Comparison of ENCODE assay signal across 20 cellular contexts in the genomic region with DNA sequence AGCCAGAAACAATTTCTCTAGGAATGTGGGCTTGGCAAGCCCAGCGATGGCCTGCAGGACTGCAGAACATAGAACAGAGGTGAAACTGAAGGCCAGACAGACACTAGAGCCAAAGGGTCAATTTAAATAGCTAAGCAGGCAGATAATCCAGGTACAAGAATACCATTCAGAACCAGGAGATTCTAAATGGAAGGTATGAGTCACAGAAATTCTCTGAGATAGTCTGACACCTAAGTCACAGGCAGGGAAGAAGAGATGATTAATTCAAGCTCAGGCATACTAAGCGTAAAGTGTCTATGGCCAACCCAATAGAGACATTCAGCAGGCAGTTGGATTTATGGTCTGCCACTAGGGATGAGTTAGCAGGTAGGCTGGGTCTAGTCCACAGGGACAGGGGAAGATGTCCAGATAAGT.
A peak's percentile ranks its signal among the peaks of the same experiment; 100 is the strongest.
DNase-seq lines count a peak whose midpoint lies in the region; ATAC-seq, FAIRE-seq and TF ChIP-seq lines count a peak whose summit lies in the region.
"Had no signal": no experiment of that assay in that cellular context is flagged by ENCODE, and none has a peak within 500 bp of the region (broad histone marks: within the 10 kb centered on the region; RNA-seq: fewer than 3 reads in every experiment).

No MANE protein-coding gene starts in this region.

- intact Hi-C loops in Caco-2 (cut with micrococcal nuclease; ENCODE audit: unreplicated experiment) (loop anchor here (5.0 to 10.0 kb wide), 2 partner anchors 100 to 243 kb away; no protein-coding TSS in a partner anchor), mucosa of descending colon (cut with DNase I, micrococcal nuclease) (no loop called here), ovary (cut with DNase I) (no loop called here)
- intact Hi-C loops in CD4-positive, alpha-beta T cell (cut with DNase I, micrococcal nuclease): no loop called here

- peaks cover 42% of the 10 kb centered on the region for H3K4me1 Mint-ChIP-seq in Caco-2 (ENCODE audit: low read depth, unreplicated experiment)
- H3K4me1 Mint-ChIP-seq in CD4-positive, alpha-beta T cell (ENCODE audit: low read depth): no peaks in the 10 kb centered on the region
- H3K4me1 Mint-ChIP-seq: activated CD4-positive, alpha-beta T cell treated with anti-CD3 and anti-CD28 coated beads for 36 hours; activated CD8-positive, alpha-beta memory T cell treated with anti-CD3 and anti-CD28 coated beads, Interleukin-2, amount 10 ng/mL, durations not matched to agents 7 days and 5 days had no signal

- WGBS in ovary, 3 donors: 48 to 65% (median 53%) methylated on average over 2 of the region's 2 CpGs

- H3K36me3 Mint-ChIP-seq in Caco-2 (ENCODE audit: insufficient read depth, unreplicated experiment): no peaks in the 10 kb centered on the region
- no peaks in the 10 kb centered on the region for H3K36me3 Mint-ChIP-seq in CD4-positive, alpha-beta T cell (ENCODE audit: low read depth)
- H3K36me3 Mint-ChIP-seq: activated CD8-positive, alpha-beta memory T cell treated with anti-CD3 and anti-CD28 coated beads, Interleukin-2, amount 10 ng/mL, durations not matched to agents 7 days and 5 days had no signal

- H3K9me3 ChIP-seq in Caco-2 (no peaks in the 10 kb centered on the region), mucosa of descending colon (no peaks in the 10 kb centered on the region), ovary (no peaks in the 10 kb centered on the region)
- H3K9me3 ChIP-seq in CD4-positive, alpha-beta T cell (ENCODE audit: control insufficient read depth, low read length): no peaks in the 10 kb centered on the region
- H3K9me3 ChIP-seq: psoas muscle, suprapubic skin had no signal

- peak; percentile 94 for ATAC-seq in mucosa of descending colon
- ATAC-seq in CD4-positive, alpha-beta T cell (ENCODE audit: poor library complexity): no peak
- ATAC-seq: activated CD4-positive, alpha-beta T cell treated with anti-CD3 and anti-CD28 coated beads for 36 hours; activated CD8-positive, alpha-beta memory T cell treated with anti-CD3 and anti-CD28 coated beads, Interleukin-2, amount 10 ng/mL, durations not matched to agents 7 days and 5 days had no signal

- no peak for TF ChIP-seq POLR2A in ovary (IDR thresholded peaks at IDR 0.05)

- CTCF ChIA-PET in Caco-2 (lab: Charles Lee): no interaction called here
- CTCF ChIA-PET in CD4-positive, alpha-beta T cell (lab: Charles Lee): no interaction called here

- in situ Hi-C loops in GM13977 (cut with MboI; ENCODE audit: low pct_unique_long_range_greater_than_20kb, low sequenced_read_pairs, unreplicated experiment): no loop called here

- H3K27ac Mint-ChIP-seq in Caco-2 (ENCODE audit: unreplicated experiment): peak overlapping the region; percentile 63
- no peak overlapping the region for H3K27ac Mint-ChIP-seq in CD4-positive, alpha-beta T cell
- H3K27ac Mint-ChIP-seq: activated CD4-positive, alpha-beta T cell treated with anti-CD3 and anti-CD28 coated beads for 36 hours; activated CD8-positive, alpha-beta memory T cell treated with anti-CD3 and anti-CD28 coated beads, Interleukin-2, amount 10 ng/mL, durations not matched to agents 7 days and 5 days; activated T-helper 2 cell treated with anti-CD3 and anti-CD28 coated beads, Interferon-gamma antibody, Interleukin-2, Interleukin-4, amounts not matched to agents 10 μg/mL and 5 μg/mL and 100 μg/mL, durations not matched to agents 14 hours and 24 hours and 36 hours had no signal

- FAIRE-seq in RCC 7860 (lab: Jason Lieb, UNC): peak; percentile 69
- FAIRE-seq: islet of Langerhans had no signal

- peaks cover 31% of the 10 kb centered on the region for H3K4me1 ChIP-seq in Caco-2
- no peaks in the 10 kb centered on the region for H3K4me1 ChIP-seq in mucosa of descending colon (ENCODE audit: low read depth)
- no peaks in the 10 kb centered on the region for H3K4me1 ChIP-seq in ovary (ENCODE audit: insufficient read depth)
- H3K4me1 ChIP-seq: psoas muscle, suprapubic skin had no signal

- H3K27me3 ChIP-seq in Caco-2 (replicated peaks; ENCODE audit: control insufficient read depth, insufficient read depth, low read length) (no peaks in the 10 kb centered on the region), ovary (no peaks in the 10 kb centered on the region)
- no peaks in the 10 kb centered on the region for H3K27me3 ChIP-seq in CD4-positive, alpha-beta T cell (ENCODE audit: control insufficient read depth, insufficient read depth, low read length)
- H3K27me3 ChIP-seq: suprapubic skin had no signal

- no peak for TF ChIP-seq EP300 in ovary (IDR thresholded peaks at IDR 0.05)

- H3K36me3 ChIP-seq in Caco-2 (ENCODE audit: control insufficient read depth, insufficient read depth, low read length) (no peaks in the 10 kb centered on the region), mucosa of descending colon (ENCODE audit: low read depth) (no peaks in the 10 kb centered on the region), ovary (no peaks in the 10 kb centered on the region)
- H3K36me3 ChIP-seq: suprapubic skin had no signal

- DNase-seq in Caco-2: peak; percentile 44 to 68
- DNase-seq in RCC 7860 (ENCODE audit: low spot score): peak; percentile 76
- DNase-seq in epithelial cell of esophagus (ENCODE audit: low read depth): peak; percentile 73
- DNase-seq in mucosa of descending colon: no peak
- no peak for DNase-seq in GM13977 (ENCODE audit: low spot score)
- no peak for DNase-seq in CD4-positive, alpha-beta T cell
- no peak for DNase-seq in NCI-H82 treated with DMSO at 0.1 percent for 48 hours (lab: John Stamatoyannopoulos, UW; ENCODE audit: unreplicated experiment)
- no peak for DNase-seq in ovary
- DNase-seq: activated CD4-positive, alpha-beta T cell treated with anti-CD3 and anti-CD28 coated beads for 36 hours; activated CD8-positive, alpha-beta memory T cell treated with anti-CD3 and anti-CD28 coated beads, Interleukin-2, amount 10 ng/mL, durations not matched to agents 7 days and 5 days; caudate nucleus; KG1; NCI-H1105; NCI-H774; psoas muscle had no signal

- no peaks in the 10 kb centered on the region for H3K27me3 Mint-ChIP-seq in Caco-2 (ENCODE audit: insufficient read depth, unreplicated experiment)
- no peaks in the 10 kb centered on the region for H3K27me3 Mint-ChIP-seq in CD4-positive, alpha-beta T cell

- no TSS peak for BruUV-seq in Caco-2 (replicated peaks; lab: Mats Ljungman, UMichigan)

- POLR2A ChIA-PET in Caco-2 (lab: Charles Lee): interaction anchor here (0.5 kb wide), 1 partner anchor 384 kb away, joined by 5 read pairs; a partner anchor contains a TSS
- POLR2A ChIA-PET in CD4-positive, alpha-beta T cell (lab: Charles Lee): no interaction called here

- H3K4me3 ChIP-seq in Caco-2 (ENCODE audit: low read depth, low read length) (no peak overlapping the region), epithelial cell of esophagus (ENCODE audit: low read length) (no peak overlapping the region), mucosa of descending colon (no peak overlapping the region), ovary (no peak overlapping the region)
- H3K4me3 ChIP-seq: psoas muscle, suprapubic skin had no signal

- no peak overlapping the region for H3K27ac ChIP-seq in CD4-positive, alpha-beta T cell (ENCODE audit: low read depth, low read length)
- no peak overlapping the region for H3K27ac ChIP-seq in ovary
- H3K27ac ChIP-seq: C4-2B, HL-60, psoas muscle, suprapubic skin had no signal

- H3K4me3 Mint-ChIP-seq in Caco-2 (ENCODE audit: unreplicated experiment): peak overlapping the region; percentile 8
- H3K4me3 Mint-ChIP-seq in CD4-positive, alpha-beta T cell: no peak overlapping the region
- H3K4me3 Mint-ChIP-seq: activated CD4-positive, alpha-beta T cell treated with anti-CD3 and anti-CD28 coated beads for 36 hours; activated CD8-positive, alpha-beta memory T cell treated with anti-CD3 and anti-CD28 coated beads, Interleukin-2, amount 10 ng/mL, durations not matched to agents 7 days and 5 days had no signal

- H3K9me3 Mint-ChIP-seq in Caco-2 (ENCODE audit: unreplicated experiment): peaks cover 9% of the 10 kb centered on the region
- no peaks in the 10 kb centered on the region for H3K9me3 Mint-ChIP-seq in CD4-positive, alpha-beta T cell
- H3K9me3 Mint-ChIP-seq: activated T-helper 2 cell treated with anti-CD3 and anti-CD28 coated beads, Interferon-gamma antibody, Interleukin-2, Interleukin-4, amounts not matched to agents 10 μg/mL and 5 μg/mL and 100 μg/mL, durations not matched to agents 14 hours and 24 hours and 36 hours had no signal

- no peak for TF ChIP-seq CTCF in Caco-2 (IDR thresholded peaks at IDR 0.05; ENCODE audit: insufficient read depth in 1 of 2, low read depth in 1 of 2, low read length in 1 of 2, severe bottlenecking in 1 of 2, unreplicated experiment in 1 of 2)
- TF ChIP-seq CTCF in epithelial cell of esophagus (IDR thresholded peaks at IDR 0.05; ENCODE audit: insufficient read depth, low read depth, low read length, missing control alignments): no peak
- no peak for TF ChIP-seq CTCF in mucosa of descending colon (IDR thresholded peaks at IDR 0.05)
- no peak for TF ChIP-seq CTCF in GM13977 (IDR thresholded peaks at IDR 0.05; ENCODE audit: extremely low read depth, insufficient read depth, missing control alignments)
- TF ChIP-seq CTCF in CD4-positive, alpha-beta T cell (IDR thresholded peaks at IDR 0.05): no peak
- no peak for TF ChIP-seq CTCF in ovary (IDR thresholded peaks at IDR 0.05)

Comparison
In these comparisons a context has a peak if more than half of its experiments do, and no peak if none do; other contexts are left out.
1. DNase-seq: peak in Caco-2 (2 of 2), RCC 7860 (single experiment) and epithelial cell of esophagus (single experiment); none in mucosa of descending colon (0 of 3), GM13977 (single experiment), CD4-positive, alpha-beta T cell (0 of 10), NCI-H82 treated with DMSO at 0.1 percent for 48 hours (single experiment) and ovary (0 of 5).